Comparison of ENCODE assay signal across 12 cellular contexts in the genomic region with DNA sequence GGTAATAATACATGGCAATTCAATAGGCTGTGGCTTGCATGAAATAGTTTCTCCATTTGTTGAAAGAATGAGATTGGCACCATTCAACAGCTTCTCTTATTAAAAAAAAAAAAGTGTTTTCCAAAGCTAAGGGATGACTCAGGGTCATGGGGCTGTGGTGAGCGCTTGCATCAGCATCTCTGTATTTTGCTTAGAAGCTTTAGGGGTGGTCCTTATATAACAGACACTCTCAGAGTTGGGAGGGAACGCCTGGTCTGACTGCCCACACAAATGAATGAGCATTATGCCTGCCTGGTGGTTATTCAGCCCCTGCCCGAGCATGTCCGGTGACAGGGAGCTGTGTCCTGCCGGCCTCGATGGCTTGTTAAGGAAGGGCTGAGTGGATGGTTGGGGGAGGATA.
DNase-seq lines count a peak whose midpoint lies in the region; ATAC-seq, FAIRE-seq and TF ChIP-seq lines count a peak whose summit lies in the region.
"Had no signal": no experiment of that assay in that cellular context is flagged by ENCODE, and none has a peak within 500 bp of the region (broad histone marks: within the 10 kb centered on the region; RNA-seq: fewer than 3 reads in every experiment).

No MANE protein-coding gene starts in this region.

- H3K27ac ChIP-seq in mesendoderm (ENCODE audit: low read depth, low read length), result no peak overlapping the region
- H3K27ac ChIP-seq: cardiac muscle cell, KMS-11 had no signal

- no peak overlapping the region for H3K9ac ChIP-seq in mesendoderm (ENCODE audit: low read length)
- H3K9ac ChIP-seq: KMS-11 had no signal

- H3K23ac ChIP-seq in mesendoderm (ENCODE audit: low read length), result no peak overlapping the region

- H4K5ac ChIP-seq in mesendoderm (ENCODE audit: low read length), result no peak overlapping the region

- H4K8ac ChIP-seq in mesendoderm (ENCODE audit: low read depth, low read length), result no peak overlapping the region

- no peak overlapping the region for H3K4me2 ChIP-seq in mesendoderm (ENCODE audit: low read length)
- H3K4me2 ChIP-seq: KMS-11 had no signal

- TF ChIP-seq CTCF in AG04449 (IDR thresholded peaks at IDR 0.05; ENCODE audit: insufficient read depth, low read length, missing control alignments) (no peak), astrocyte of the spinal cord (IDR thresholded peaks at IDR 0.05; ENCODE audit: low read depth, low read length) (no peak)

- H3K4me3 ChIP-seq in AG04449 (ENCODE audit: low read depth, low read length), result no peak overlapping the region
- no peak overlapping the region for H3K4me3 ChIP-seq in astrocyte of the spinal cord (ENCODE audit: low read depth, low read length)
- H3K4me3 ChIP-seq in mesendoderm (ENCODE audit: low read length), result no peak overlapping the region
- H3K4me3 ChIP-seq: cardiac muscle cell had no signal

- no peak overlapping the region for H3K56ac ChIP-seq in mesendoderm (ENCODE audit: low read length)

- H3K36me3 ChIP-seq in mesendoderm (ENCODE audit: control insufficient read depth, insufficient read depth, low read length), result no peaks in the 10 kb centered on the region
- H3K36me3 ChIP-seq: cardiac muscle cell had no signal

- H2AK5ac ChIP-seq in mesendoderm (ENCODE audit: low read length), result no peak overlapping the region

- ATAC-seq in HG03045 (IDR thresholded peaks at IDR 0.05; ENCODE audit: unreplicated experiment), result no peak
- ATAC-seq: left colon had no signal

- H3K4ac ChIP-seq in mesendoderm (ENCODE audit: low read depth, low read length), result no peak overlapping the region

- FAIRE-seq in HTR-8/SVneo (lab: Jason Lieb, UNC), result no peak

- H2BK5ac ChIP-seq in mesendoderm (ENCODE audit: low read length), result no peak overlapping the region

- no peaks in the 10 kb centered on the region for H3K4me1 ChIP-seq in mesendoderm (ENCODE audit: control insufficient read depth, low read depth, low read length)
- H3K4me1 ChIP-seq: Caco-2 had no signal

- no peaks in the 10 kb centered on the region for H3K79me1 ChIP-seq in mesendoderm (ENCODE audit: low read length)

- POLR2A ChIA-PET in AG04449 (lab: Yijun Ruan, JAX), result interaction anchor here (0.5 to 1.1 kb wide), 6 partner anchors 11 to 544 kb away, joined by 3 to 6 read pairs (median 4); a partner anchor contains a TSS

- DNase-seq in AG04449 (ENCODE audit: low read depth, low spot score) (peak; percentile 81), HTR-8/SVneo (ENCODE audit: insufficient read length, low spot score) (peak; percentile 64), astrocyte of the spinal cord (ENCODE audit: low read depth, low spot score) (peak; percentile 95), mesendoderm (peak; percentile 38), Kasumi-1 (lab: John Stamatoyannopoulos, UW) (no peak), cerebellar nuclear complex (lab: John Stamatoyannopoulos, UW) (no peak)
- DNase-seq in stimulated activated naive CD4-positive, alpha-beta T cell treated with Interleukin-2 at 50 U/mL for 16 hours (lab: John Stamatoyannopoulos, UW), result no peak
- DNase-seq: Caco-2, left colon had no signal

- no peaks in the 10 kb centered on the region for H3K27me3 ChIP-seq in mesendoderm (ENCODE audit: insufficient read depth, low read length, poor library complexity)
- H3K27me3 ChIP-seq: cardiac muscle cell had no signal

- in situ Hi-C loops in astrocyte of the spinal cord (cut with HindIII; ENCODE audit: low sequenced_read_pairs), result no loop called here

- no CpG with 5 or more reads among the region's 6 CpGs for WGBS in mesendoderm (ENCODE audit: extremely low coverage, insufficient coverage, low lambda C conversion rate)

- no peak overlapping the region for H2BK120ac ChIP-seq in mesendoderm (ENCODE audit: low read depth, low read length)

- no peak overlapping the region for H2BK15ac ChIP-seq in mesendoderm (replicated peaks; ENCODE audit: low read depth)

- CTCF ChIA-PET in AG04449 (lab: Yijun Ruan, JAX), result interaction anchor here (1.0 to 2.6 kb wide), 3 partner anchors 9 to 213 kb away, joined by 3 to 12 read pairs (median 4); no protein-coding TSS in a partner anchor

- H3K18ac ChIP-seq in mesendoderm (ENCODE audit: low read length), result no peak overlapping the region

- H3K79me2 ChIP-seq in mesendoderm (ENCODE audit: control insufficient read depth, insufficient read depth, low read length), result no peaks in the 10 kb centered on the region

Comparison
In these comparisons a context has a peak if more than half of its experiments do, and no peak if none do; other contexts are left out.
1. DNase-seq: peak in AG04449 (single experiment), HTR-8/SVneo (single experiment), astrocyte of the spinal cord (single experiment) and mesendoderm (single experiment); none in Kasumi-1 (0 of 2), stimulated activated naive CD4-positive, alpha-beta T cell treated with Interleukin-2 at 50 U/mL for 16 hours (single experiment) and cerebellar nuclear complex (0 of 2).